In genomic region chr14:47278233-47278842, GRCh38 we compare ENCODE assay signal across 8 cellular contexts.
DNase-seq lines count a peak whose midpoint lies in the region; ATAC-seq and TF ChIP-seq lines count a peak whose summit lies in the region.

No MANE protein-coding gene starts in this region.

- no peaks in the 10 kb centered on the region for H3K27me3 Mint-ChIP-seq in brain

- H3K4me1 ChIP-seq in lung (ENCODE audit: control insufficient read depth in 2 of 2, insufficient read depth in 2 of 2, low read length in 2 of 2) (no peaks in the 10 kb centered on the region), upper lobe of left lung (peaks cover 0 to 5% (median 0%) of the 10 kb centered on the region in 4 donors)

- H3K4me3 Mint-ChIP-seq in brain: no peak overlapping the region

- H3K9me3 Mint-ChIP-seq in brain: no peaks in the 10 kb centered on the region

- no peak for TF ChIP-seq POLR2A in upper lobe of left lung (IDR thresholded peaks at IDR 0.05)

- H3K9me3 ChIP-seq in lung (ENCODE audit: control insufficient read depth in 2 of 2, insufficient read depth in 1 of 2, low read length in 1 of 2) (no peaks in the 10 kb centered on the region), upper lobe of left lung (no peaks in the 10 kb centered on the region)

- ATAC-seq in GM19328 (IDR thresholded peaks at IDR 0.05; ENCODE audit: unreplicated experiment) (peak; percentile 93), HG03460 (IDR thresholded peaks at IDR 0.05; ENCODE audit: unreplicated experiment) (peak; percentile 90), lung (ENCODE audit: insufficient read depth, low FRiP score) (peak; percentile 43), upper lobe of left lung (ENCODE audit: low FRiP score in 2 of 2) (peak in 1 of 2 donors; percentile 77), GM21381 (IDR thresholded peaks at IDR 0.05; ENCODE audit: unreplicated experiment) (no peak)

- TF ChIP-seq CTCF in brain (conservative IDR thresholded peaks at IDR 0.05): peak; percentile 56 to 76
- TF ChIP-seq CTCF in lung (IDR thresholded peaks at IDR 0.05; ENCODE audit: control extremely low read depth, extremely low read depth): no peak
- TF ChIP-seq CTCF in upper lobe of left lung (IDR thresholded peaks at IDR 0.05): peak in 5 of 6 experiments; percentile 28 to 47 (median 39)

- no peaks in the 10 kb centered on the region for H3K36me3 Mint-ChIP-seq in brain

- WGBS in lung, 2 donors: 26 to 28% methylated on average over 5 of the region's 5 CpGs
- WGBS in upper lobe of left lung, 2 donors: 29% methylated on average over 5 of the region's 5 CpGs

- peaks cover 11% of the 10 kb centered on the region for H3K4me1 Mint-ChIP-seq in brain

- no peak overlapping the region for H3K27ac ChIP-seq in lung (ENCODE audit: low read depth in 1 of 2, low read length in 1 of 2)
- no peak overlapping the region for H3K27ac ChIP-seq in upper lobe of left lung

- H3K36me3 ChIP-seq in lung (ENCODE audit: control insufficient read depth in 2 of 2, insufficient read depth in 2 of 2, low read length in 2 of 2): no peaks in the 10 kb centered on the region
- H3K36me3 ChIP-seq in upper lobe of left lung: no peaks in the 10 kb centered on the region

- H3K4me3 ChIP-seq in lung (no peak overlapping the region), upper lobe of left lung (no peak overlapping the region)

- TF ChIP-seq EP300 in upper lobe of left lung (IDR thresholded peaks at IDR 0.05): no peak

- peak overlapping the region in 1 of 5 experiments; percentile 78 for H3K27ac Mint-ChIP-seq in brain

- DNase-seq in DMS53 treated with DMSO at 0.1 percent for 48 hours (lab: John Stamatoyannopoulos, UW; ENCODE audit: unreplicated experiment): peak; percentile 11
- DNase-seq in NOMO-1 treated with DMSO at 0.1 percent for 48 hours (lab: John Stamatoyannopoulos, UW; ENCODE audit: unreplicated experiment): peak; percentile 38
- DNase-seq in lung (ENCODE audit: low spot score): peak; percentile 61
- peak in 1 of 2 donors; percentile 49 for DNase-seq in upper lobe of left lung

- no peaks in the 10 kb centered on the region for H3K27me3 ChIP-seq in lung (ENCODE audit: control insufficient read depth, insufficient read depth)
- no peaks in the 10 kb centered on the region for H3K27me3 ChIP-seq in upper lobe of left lung
